Comparison of ENCODE assay signal across 14 cellular contexts in the genomic region with DNA sequence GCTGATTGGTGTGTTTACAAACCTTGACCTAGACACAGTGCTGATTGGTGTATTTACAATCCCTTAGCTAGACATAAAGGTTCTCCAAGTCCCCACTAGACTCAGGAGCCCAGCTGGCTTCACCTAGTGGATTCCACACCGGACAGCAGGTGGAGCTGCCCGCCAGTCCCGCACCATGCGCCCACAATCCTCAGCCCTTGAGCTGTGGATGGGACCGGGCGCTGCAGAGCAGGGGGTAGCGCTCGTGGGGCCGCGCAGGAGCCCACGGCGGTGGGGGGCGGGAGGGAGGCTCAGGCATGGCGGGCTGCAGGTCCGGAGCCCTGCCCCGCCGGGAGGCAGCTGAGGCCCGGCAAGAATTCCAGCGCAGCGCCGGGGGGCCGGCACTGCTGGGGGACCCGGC. TPM values are rescaled to one million over a fixed set of nuclear protein-coding genes. Genes with fewer than 3 reads are reported as not detected.
A peak's percentile ranks its signal among the peaks of the same experiment; 100 is the strongest.
DNase-seq lines count a peak whose midpoint lies in the region; ATAC-seq and TF ChIP-seq lines count a peak whose summit lies in the region.
"Had no signal": no experiment of that assay in that cellular context is flagged by ENCODE, and none has a peak within 500 bp of the region (broad histone marks: within the 10 kb centered on the region; RNA-seq: fewer than 3 reads in every experiment).

No MANE protein-coding gene starts in this region.

- intact Hi-C loops in breast epithelium (cut with DNase I; ENCODE audit: low total_unique reads), result no loop called here

- peaks cover 16% of the 10 kb centered on the region for H3K27me3 Mint-ChIP-seq in WTC11 (ENCODE audit: low read depth)

- H3K4me1 Mint-ChIP-seq in WTC11, result peaks cover 36% of the 10 kb centered on the region

- H3K27ac Mint-ChIP-seq in WTC11, result no peak overlapping the region
- H3K27ac Mint-ChIP-seq: CD14-positive monocyte; CD8-positive, alpha-beta T cell had no signal

- H3K4me3 Mint-ChIP-seq in WTC11, result no peak overlapping the region
- H3K4me3 Mint-ChIP-seq: CD14-positive monocyte; CD8-positive, alpha-beta T cell had no signal

- peak; percentile 33 for TF ChIP-seq CTCF in AG09309 (IDR thresholded peaks at IDR 0.05; ENCODE audit: control insufficient read depth, insufficient read depth, low read depth, low read length, missing control alignments)
- TF ChIP-seq CTCF in WTC11 (IDR thresholded peaks at IDR 0.05), result no peak
- TF ChIP-seq CTCF in breast epithelium (IDR thresholded peaks at IDR 0.05), result no peak
- no peak for TF ChIP-seq CTCF in coronary artery (IDR thresholded peaks at IDR 0.05)

- H3K36me3 ChIP-seq in iPS-15b (ENCODE audit: control insufficient read depth, insufficient read depth, low read length), result no peaks in the 10 kb centered on the region
- no peaks in the 10 kb centered on the region for H3K36me3 ChIP-seq in breast epithelium

- H3K9ac ChIP-seq in iPS-15b (ENCODE audit: low read depth, low read length), result no peak overlapping the region

- ATAC-seq in WTC11, result peak; percentile 18
- ATAC-seq in HG03342 (IDR thresholded peaks at IDR 0.05; ENCODE audit: unreplicated experiment), result no peak
- ATAC-seq: CD8-positive, alpha-beta T cell had no signal

- peaks cover 24% of the 10 kb centered on the region for H3K4me1 ChIP-seq in iPS-15b (ENCODE audit: control insufficient read depth, insufficient read depth, low read length)
- no peaks in the 10 kb centered on the region for H3K4me1 ChIP-seq in breast epithelium

- H3K9me3 ChIP-seq in iPS-15b (ENCODE audit: control insufficient read depth, insufficient read depth, low read length) (no peaks in the 10 kb centered on the region), breast epithelium (no peaks in the 10 kb centered on the region)

- H3K4me3 ChIP-seq in AG09309 (ENCODE audit: control insufficient read depth, low read depth, low read length), result no peak overlapping the region
- H3K4me3 ChIP-seq in iPS-15b (ENCODE audit: low read depth, low read length), result peak overlapping the region; percentile 53
- no peak overlapping the region for H3K4me3 ChIP-seq in breast epithelium
- H3K4me3 ChIP-seq in coronary artery, result no peak overlapping the region

- H3K27me3 ChIP-seq in iPS-15b (ENCODE audit: control insufficient read depth, insufficient read depth, low read length) (no peaks in the 10 kb centered on the region), breast epithelium (no peaks in the 10 kb centered on the region)

- peaks cover 34% of the 10 kb centered on the region for H3K36me3 Mint-ChIP-seq in WTC11
- H3K36me3 Mint-ChIP-seq: CD14-positive monocyte; CD8-positive, alpha-beta T cell had no signal

- in situ Hi-C loops in Caki2 (cut with HindIII; ENCODE audit: low pct_unique_long_range_greater_than_20kb, low sequenced_read_pairs), result no loop called here

- POLR2A ChIA-PET in WTC11 (lab: Charles Lee), result no interaction called here

- no peak for TF ChIP-seq POLR2A in breast epithelium (IDR thresholded peaks at IDR 0.05)

- CTCF ChIA-PET in WTC11 (lab: Charles Lee), result interaction anchor here (0.6 to 2.0 kb wide), 6 partner anchors 11 to 170 kb away, joined by 3 to 7 read pairs (median 4); no protein-coding TSS in a partner anchor

- H3K27ac ChIP-seq in breast epithelium (no peak overlapping the region), coronary artery (no peak overlapping the region)

- H3K9me3 Mint-ChIP-seq in WTC11, result peaks cover 21% of the 10 kb centered on the region
- H3K9me3 Mint-ChIP-seq: CD8-positive, alpha-beta T cell had no signal

- DNase-seq in AG09309 (ENCODE audit: low read depth) (no peak), Caki2 (ENCODE audit: low read depth) (peak; percentile 64), WTC11 (ENCODE audit: low spot score) (no peak), breast epithelium (ENCODE audit: low spot score in 2 of 2) (no peak), GF-D8 (lab: John Stamatoyannopoulos, UW) (no peak), coronary artery (ENCODE audit: low spot score) (no peak)
- DNase-seq: Caco-2; CD8-positive, alpha-beta T cell; DMS53; IMR-90; KG1 had no signal

TF ChIP-seq in WTC11, 78 proteins besides CTCF, POLR2A, EP300 and RAD21 (continues in another document):
- no peak for TF ChIP-seq CBFB (CRISPR knock-in tag; IDR thresholded peaks at IDR 0.05; ENCODE audit: low read depth)
- no peak for TF ChIP-seq NFATC4 (CRISPR knock-in tag; IDR thresholded peaks at IDR 0.05)
- TF ChIP-seq GTF2I (CRISPR knock-in tag; conservative IDR thresholded peaks at IDR 0.05), result no peak
- TF ChIP-seq, protein P1, sequence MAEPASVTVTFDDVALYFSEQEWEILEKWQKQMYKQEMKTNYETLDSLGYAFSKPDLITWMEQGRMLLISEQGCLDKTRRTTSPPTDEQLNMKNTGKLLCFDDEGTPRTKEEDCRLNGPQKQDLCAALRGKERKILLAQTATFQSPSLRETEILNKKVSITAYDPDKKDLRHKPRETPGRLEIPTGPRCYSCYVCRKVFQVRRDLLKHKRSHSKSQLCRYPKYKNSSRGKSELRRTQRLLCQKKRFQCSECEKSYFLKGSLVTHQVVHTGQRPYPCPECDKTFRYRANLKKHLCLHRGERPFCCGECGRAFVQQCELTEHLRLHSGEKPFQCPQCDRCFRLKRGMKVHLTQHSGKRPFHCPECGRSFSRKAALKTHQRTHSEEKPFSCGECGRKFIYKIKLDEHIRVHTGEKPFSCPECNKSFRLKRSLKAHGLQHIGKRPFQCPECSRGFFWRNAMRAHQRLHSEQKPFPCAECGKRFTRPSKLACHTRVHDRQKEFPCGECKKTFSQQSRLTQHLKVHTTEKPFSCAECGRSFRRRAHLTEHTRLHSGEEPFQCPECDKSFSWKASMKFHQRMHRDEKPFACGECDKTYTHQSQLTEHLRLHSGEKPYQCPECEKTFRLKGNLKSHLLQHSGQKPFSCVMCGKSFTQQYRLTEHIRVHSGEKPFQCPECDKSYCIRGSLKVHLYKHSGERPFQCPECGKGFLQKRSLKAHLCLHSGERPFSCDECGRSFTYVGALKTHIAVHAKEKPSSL (CRISPR knock-in tag; conservative IDR thresholded peaks at IDR 0.05), result no peak
- TF ChIP-seq ZNF121 (CRISPR knock-in tag; IDR thresholded peaks at IDR 0.05), result no peak
- TF ChIP-seq, protein P2, sequence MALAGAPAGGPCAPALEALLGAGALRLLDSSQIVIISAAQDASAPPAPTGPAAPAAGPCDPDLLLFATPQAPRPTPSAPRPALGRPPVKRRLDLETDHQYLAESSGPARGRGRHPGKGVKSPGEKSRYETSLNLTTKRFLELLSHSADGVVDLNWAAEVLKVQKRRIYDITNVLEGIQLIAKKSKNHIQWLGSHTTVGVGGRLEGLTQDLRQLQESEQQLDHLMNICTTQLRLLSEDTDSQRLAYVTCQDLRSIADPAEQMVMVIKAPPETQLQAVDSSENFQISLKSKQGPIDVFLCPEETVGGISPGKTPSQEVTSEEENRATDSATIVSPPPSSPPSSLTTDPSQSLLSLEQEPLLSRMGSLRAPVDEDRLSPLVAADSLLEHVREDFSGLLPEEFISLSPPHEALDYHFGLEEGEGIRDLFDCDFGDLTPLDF (CRISPR knock-in tag; IDR thresholded peaks at IDR 0.05), result no peak
- TF ChIP-seq, protein P3, sequence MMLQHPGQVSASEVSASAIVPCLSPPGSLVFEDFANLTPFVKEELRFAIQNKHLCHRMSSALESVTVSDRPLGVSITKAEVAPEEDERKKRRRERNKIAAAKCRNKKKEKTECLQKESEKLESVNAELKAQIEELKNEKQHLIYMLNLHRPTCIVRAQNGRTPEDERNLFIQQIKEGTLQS (CRISPR knock-in tag; conservative IDR thresholded peaks at IDR 0.05), result no peak
- no peak for TF ChIP-seq ZNF423 (CRISPR knock-in tag; IDR thresholded peaks at IDR 0.05)
- no peak for TF ChIP-seq ZBTB21 (CRISPR knock-in tag; IDR thresholded peaks at IDR 0.05; ENCODE audit: borderline replicate concordance)
- TF ChIP-seq, protein P4, sequence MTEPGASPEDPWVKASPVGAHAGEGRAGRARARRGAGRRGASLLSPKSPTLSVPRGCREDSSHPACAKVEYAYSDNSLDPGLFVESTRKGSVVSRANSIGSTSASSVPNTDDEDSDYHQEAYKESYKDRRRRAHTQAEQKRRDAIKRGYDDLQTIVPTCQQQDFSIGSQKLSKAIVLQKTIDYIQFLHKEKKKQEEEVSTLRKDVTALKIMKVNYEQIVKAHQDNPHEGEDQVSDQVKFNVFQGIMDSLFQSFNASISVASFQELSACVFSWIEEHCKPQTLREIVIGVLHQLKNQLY (CRISPR knock-in tag; IDR thresholded peaks at IDR 0.05), result no peak
- TF ChIP-seq FOXJ3 (CRISPR knock-in tag; IDR thresholded peaks at IDR 0.05; ENCODE audit: borderline replicate concordance), result no peak
- no peak for TF ChIP-seq GABPB1 (CRISPR knock-in tag; IDR thresholded peaks at IDR 0.05)
- TF ChIP-seq, protein P5, sequence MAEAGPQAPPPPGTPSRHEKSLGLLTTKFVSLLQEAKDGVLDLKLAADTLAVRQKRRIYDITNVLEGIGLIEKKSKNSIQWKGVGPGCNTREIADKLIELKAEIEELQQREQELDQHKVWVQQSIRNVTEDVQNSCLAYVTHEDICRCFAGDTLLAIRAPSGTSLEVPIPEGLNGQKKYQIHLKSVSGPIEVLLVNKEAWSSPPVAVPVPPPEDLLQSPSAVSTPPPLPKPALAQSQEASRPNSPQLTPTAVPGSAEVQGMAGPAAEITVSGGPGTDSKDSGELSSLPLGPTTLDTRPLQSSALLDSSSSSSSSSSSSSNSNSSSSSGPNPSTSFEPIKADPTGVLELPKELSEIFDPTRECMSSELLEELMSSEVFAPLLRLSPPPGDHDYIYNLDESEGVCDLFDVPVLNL (CRISPR knock-in tag; IDR thresholded peaks at IDR 0.05; ENCODE audit: borderline replicate concordance, low read depth), result no peak
- TF ChIP-seq MYBL2 (CRISPR knock-in tag; IDR thresholded peaks at IDR 0.05), result no peak
- TF ChIP-seq, protein P6, sequence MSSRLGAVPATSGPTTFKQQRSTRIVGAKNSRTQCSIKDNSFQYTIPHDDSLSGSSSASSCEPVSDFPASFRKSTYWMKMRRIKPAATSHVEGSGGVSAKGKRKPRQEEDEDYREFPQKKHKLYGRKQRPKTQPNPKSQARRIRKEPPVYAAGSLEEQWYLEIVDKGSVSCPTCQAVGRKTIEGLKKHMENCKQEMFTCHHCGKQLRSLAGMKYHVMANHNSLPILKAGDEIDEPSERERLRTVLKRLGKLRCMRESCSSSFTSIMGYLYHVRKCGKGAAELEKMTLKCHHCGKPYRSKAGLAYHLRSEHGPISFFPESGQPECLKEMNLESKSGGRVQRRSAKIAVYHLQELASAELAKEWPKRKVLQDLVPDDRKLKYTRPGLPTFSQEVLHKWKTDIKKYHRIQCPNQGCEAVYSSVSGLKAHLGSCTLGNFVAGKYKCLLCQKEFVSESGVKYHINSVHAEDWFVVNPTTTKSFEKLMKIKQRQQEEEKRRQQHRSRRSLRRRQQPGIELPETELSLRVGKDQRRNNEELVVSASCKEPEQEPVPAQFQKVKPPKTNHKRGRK (CRISPR knock-in tag; IDR thresholded peaks at IDR 0.05; ENCODE audit: borderline replicate concordance), result no peak

RNA-seq across cellular contexts. Expression of a gene that starts 30.7 kb away (rescaled TPM):
- not detected in 2 replicates for total RNA-seq in Caki2 (2014; rRNA removed; shearing (Covaris generic); ENCODE audit: low replicate concordance)
- total RNA-seq in WTC11 (2021) (not detected in 3 replicates), breast epithelium (not detected)
- total RNA-seq: Caco-2; CD8-positive, alpha-beta T cell; IMR-90 had no signal
